Comparison of ENCODE assay signal across 9 cellular contexts in the genomic region with DNA sequence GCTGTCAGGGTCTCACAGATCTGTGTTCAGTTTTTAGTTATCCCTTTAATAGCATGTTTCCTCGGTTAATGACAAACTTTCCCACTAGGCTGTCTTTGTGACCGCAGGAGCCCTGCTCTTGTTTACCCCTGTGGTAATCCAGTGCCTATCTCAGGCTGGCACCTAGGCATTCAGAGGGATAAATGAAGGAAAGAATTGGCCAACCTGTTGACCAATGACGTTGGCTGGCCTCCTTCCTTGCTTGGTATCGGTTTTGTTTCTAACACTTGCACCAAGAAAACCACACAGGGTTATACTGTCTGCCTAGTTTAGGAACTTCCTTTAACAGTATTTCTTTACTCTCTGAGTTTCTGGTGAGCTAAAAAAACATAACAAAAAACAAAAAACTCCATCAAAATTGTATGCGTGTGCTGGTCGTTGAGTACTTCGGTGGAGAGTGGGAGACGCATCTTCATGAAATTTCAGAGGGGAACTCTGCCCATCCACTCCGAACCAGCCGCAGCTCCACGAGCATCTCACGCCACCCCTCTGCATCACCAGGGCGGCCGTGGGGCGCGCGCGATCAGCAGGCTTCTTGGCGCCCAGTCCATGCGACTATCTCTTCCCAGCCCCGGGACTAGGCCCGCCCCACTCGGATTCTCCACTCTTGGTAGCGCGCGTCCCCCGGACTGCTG. TPM values are rescaled to one million over a fixed set of nuclear protein-coding genes. Genes with fewer than 3 reads are reported as not detected.
DNase-seq lines count a peak whose midpoint lies in the region; ATAC-seq and TF ChIP-seq lines count a peak whose summit lies in the region.
"Had no signal": no experiment of that assay in that cellular context is flagged by ENCODE, and none has a peak within 500 bp of the region (broad histone marks: within the 10 kb centered on the region; RNA-seq: fewer than 3 reads in every experiment).

No MANE protein-coding gene starts in this region.

- H3K9me3 ChIP-seq in WERI-Rb-1 (ENCODE audit: severe bottlenecking) (no peaks in the 10 kb centered on the region), osteoblast (ENCODE audit: low read depth, low read length) (no peaks in the 10 kb centered on the region)

- peaks cover 22% of the 10 kb centered on the region for H3K79me2 ChIP-seq in osteoblast (ENCODE audit: insufficient read depth, low read length)

- H3K27me3 ChIP-seq in WERI-Rb-1 (ENCODE audit: insufficient read depth, low read depth, severe bottlenecking) (no peaks in the 10 kb centered on the region), osteoblast (ENCODE audit: insufficient read depth, low read length) (no peaks in the 10 kb centered on the region)

- peak overlapping the region; percentile 92 for H2AFZ ChIP-seq in osteoblast (ENCODE audit: low read length)

- H3K27ac ChIP-seq in WERI-Rb-1 (no peak overlapping the region), osteoblast (ENCODE audit: low read depth, low read length) (peak overlapping the region; percentile 31)

- H3K4me2 ChIP-seq in osteoblast (ENCODE audit: insufficient read depth, low read length) = peak overlapping the region; percentile 79

- H3K36me3 ChIP-seq in WERI-Rb-1 (no peaks in the 10 kb centered on the region), osteoblast (ENCODE audit: insufficient read depth, low read length) (no peaks in the 10 kb centered on the region)

- peaks cover 39% of the 10 kb centered on the region for H3K4me1 ChIP-seq in osteoblast (ENCODE audit: insufficient read depth, low read length)

- TF ChIP-seq CTCF in WERI-Rb-1 (IDR thresholded peaks at IDR 0.05; ENCODE audit: low read depth, low read length) (no peak), fibroblast of the aortic adventitia (IDR thresholded peaks at IDR 0.05; ENCODE audit: insufficient read depth, low read length) (no peak), osteoblast (IDR thresholded peaks at IDR 0.05; ENCODE audit: extremely low read depth, low read depth, low read length) (no peak)

- H3K4me3 ChIP-seq in WERI-Rb-1 (ENCODE audit: low read depth, low read length) (peak overlapping the region; percentile 31), fibroblast of the aortic adventitia (ENCODE audit: low read depth, low read length) (peak overlapping the region; percentile 72), osteoblast (ENCODE audit: insufficient read depth, low read length) (peak overlapping the region; percentile 84)

- DNase-seq in ACHN (peak; percentile 24), WERI-Rb-1 (no peak), fibroblast of the aortic adventitia (ENCODE audit: low read depth) (peak; percentile 51), osteoblast (ENCODE audit: insufficient read length, low spot score, missing footprints) (peak; percentile 69), dermis blood vessel endothelial cell (no peak), NCI-H1092 (lab: John Stamatoyannopoulos, UW) (no peak)

- H4K20me1 ChIP-seq in osteoblast (ENCODE audit: insufficient read depth, low read length) = peaks cover 9% of the 10 kb centered on the region

- in situ Hi-C loops in ACHN (cut with HindIII; ENCODE audit: low pct_ligation_motif_present, low pct_unique_long_range_greater_than_20kb, low sequenced_read_pairs) = no loop called here

- ATAC-seq in GM19035 (IDR thresholded peaks at IDR 0.05; ENCODE audit: unreplicated experiment) = peak; percentile 53
- peak; percentile 36 for ATAC-seq in HG03139 (IDR thresholded peaks at IDR 0.05; ENCODE audit: unreplicated experiment)

RNA-seq across cellular contexts. Expression of a gene that starts 0.6 kb away (rescaled TPM):
- 17.6 and 39.8 TPM in 2 replicates for total RNA-seq in fibroblast of the aortic adventitia (ENCODE audit: low replicate concordance)
- total RNA-seq in osteoblast = 43.0 and 44.2 TPM in 2 replicates
- total RNA-seq in dermis blood vessel endothelial cell = 61.1 and 74.7 TPM in 2 replicates

RNA-seq across cellular contexts. Expression of a gene that starts 22.4 kb away (rescaled TPM):
- 6.9 and 23.9 TPM in 2 replicates for total RNA-seq in fibroblast of the aortic adventitia (ENCODE audit: low replicate concordance)
- 20.6 and 22.1 TPM in 2 replicates for total RNA-seq in osteoblast
- 17.9 and 27.0 TPM in 2 replicates for total RNA-seq in dermis blood vessel endothelial cell

RNA-seq across cellular contexts. Expression of a gene that starts 39.9 kb away (rescaled TPM):
- not detected in 2 replicates for total RNA-seq in fibroblast of the aortic adventitia (ENCODE audit: low replicate concordance)
- under 0.01 TPM in 1 of 2 replicates, not detected in the other for total RNA-seq in osteoblast
- total RNA-seq in dermis blood vessel endothelial cell = not detected in 2 replicates
- total RNA-seq: lung microvascular endothelial cell had no signal

Comparison
In these comparisons a context has a peak if more than half of its experiments do, and no peak if none do; other contexts are left out.
1. DNase-seq: peak in ACHN (single experiment), fibroblast of the aortic adventitia (single experiment) and osteoblast (single experiment); none in WERI-Rb-1 (single experiment), dermis blood vessel endothelial cell (single experiment) and NCI-H1092 (single experiment).
2. H3K4me3 ChIP-seq: peak in every context shown above with its lines; median percentile 84 in osteoblast; 72 in fibroblast of the aortic adventitia; 31 in WERI-Rb-1.